In the genomic region with DNA sequence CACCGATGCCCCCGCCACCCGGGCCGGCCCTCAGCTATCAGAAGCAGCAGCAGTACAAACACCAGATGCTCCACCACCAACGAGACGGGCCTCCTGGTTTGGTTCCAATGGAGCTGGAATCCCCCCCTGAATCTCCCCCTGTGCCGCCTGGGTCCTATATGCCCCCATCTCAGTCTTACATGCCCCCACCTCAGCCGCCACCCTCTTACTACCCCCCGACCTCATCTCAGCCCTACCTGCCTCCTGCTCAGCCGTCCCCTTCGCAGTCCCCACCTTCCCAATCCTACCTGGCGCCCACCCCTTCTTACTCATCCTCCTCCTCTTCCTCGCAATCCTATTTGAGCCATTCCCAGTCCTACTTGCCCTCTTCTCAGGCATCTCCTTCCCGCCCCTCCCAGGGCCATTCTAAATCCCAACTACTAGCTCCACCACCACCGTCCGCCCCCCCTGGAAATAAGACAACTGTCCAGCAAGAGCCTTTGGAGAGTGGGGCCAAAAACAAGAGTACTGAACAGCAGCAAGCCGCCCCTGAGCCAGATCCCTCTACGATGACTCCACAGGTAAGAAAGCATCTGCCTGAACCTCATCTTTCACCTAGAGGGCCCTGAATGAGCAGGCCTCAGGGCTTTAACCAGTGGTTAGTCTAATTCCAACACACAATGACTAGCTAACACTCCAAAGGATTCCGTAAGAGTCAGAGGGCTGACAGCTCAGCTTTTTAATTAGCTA, we compare ENCODE assay signal across 8 cellular contexts. TPM values are rescaled to one million over a fixed set of nuclear protein-coding genes. Genes with fewer than 3 reads are reported as not detected.
A peak's percentile ranks its signal among the peaks of the same experiment; 100 is the strongest.
DNase-seq lines count a peak whose midpoint lies in the region; ATAC-seq and TF ChIP-seq lines count a peak whose summit lies in the region.

No MANE protein-coding gene starts in this region.

- WGBS in hepatocyte (ENCODE audit: low lambda C conversion rate, missing lambda C conversion rate), result 2% methylated on average over 8 of the region's 19 CpGs

- no peak for TF ChIP-seq CTCF in MM.1S (IDR thresholded peaks at IDR 0.05; ENCODE audit: low read length)
- no peak for TF ChIP-seq CTCF in hepatocyte (IDR thresholded peaks at IDR 0.05; ENCODE audit: poor library complexity)
- no peak for TF ChIP-seq CTCF in gastrocnemius medialis (IDR thresholded peaks at IDR 0.05 in 4 of 5, conservative IDR thresholded peaks at IDR 0.05 in 1 of 5)

- H3K4me1 ChIP-seq in MM.1S (ENCODE audit: low read length) (no peaks in the 10 kb centered on the region), hepatocyte (ENCODE audit: insufficient read depth) (peaks cover 21% of the 10 kb centered on the region), gastrocnemius medialis (peaks cover 47 to 49% of the 10 kb centered on the region in 2 donors)

- H3K9me3 Mint-ChIP-seq in activated naive CD8-positive, alpha-beta T cell treated with anti-CD3 and anti-CD28 coated beads for 36 hours, result no peaks in the 10 kb centered on the region

- H4K20me1 ChIP-seq in MM.1S (ENCODE audit: insufficient read depth, low read length) (no peaks in the 10 kb centered on the region), hepatocyte (ENCODE audit: insufficient read depth, poor library complexity, severe bottlenecking) (peaks cover 49% of the 10 kb centered on the region)

- H3K27ac Mint-ChIP-seq in activated naive CD8-positive, alpha-beta T cell treated with anti-CD3 and anti-CD28 coated beads for 36 hours, result peak overlapping the region; percentile 89

- peaks cover 47% of the 10 kb centered on the region for H3K4me1 Mint-ChIP-seq in activated naive CD8-positive, alpha-beta T cell treated with anti-CD3 and anti-CD28 coated beads for 36 hours

- H3K4me2 ChIP-seq in MM.1S (ENCODE audit: low read depth, low read length), result peak overlapping the region; percentile 78
- H3K4me2 ChIP-seq in hepatocyte, result peak overlapping the region; percentile 89

- in situ Hi-C loops in gastrocnemius medialis (cut with MboI; ENCODE audit: low sequenced_read_pairs in 4 of 4), result no loop called here

- H3K27me3 ChIP-seq in MM.1S (replicated peaks; ENCODE audit: insufficient read depth, low read length), result no peaks in the 10 kb centered on the region
- H3K27me3 ChIP-seq in hepatocyte, result no peaks in the 10 kb centered on the region
- H3K27me3 ChIP-seq in gastrocnemius medialis, result no peaks in the 10 kb centered on the region

- peaks cover 53% of the 10 kb centered on the region for H3K79me2 ChIP-seq in MM.1S (ENCODE audit: low read length)
- H3K79me2 ChIP-seq in hepatocyte, result peaks cover 57% of the 10 kb centered on the region

- DNase-seq in D341Med (ENCODE audit: low spot score), result peak; percentile 30
- DNase-seq in MM.1S, result no peak
- DNase-seq in activated naive CD8-positive, alpha-beta T cell treated with anti-CD3 and anti-CD28 coated beads for 36 hours, result peak; percentile 9
- peak; percentile 28 for DNase-seq in hepatocyte (ENCODE audit: low spot score)
- DNase-seq in gastrocnemius medialis, result no peak
- DNase-seq in NK-92 (lab: John Stamatoyannopoulos, UW; ENCODE audit: unreplicated experiment), result no peak
- no peak for DNase-seq in T1000 (lab: John Stamatoyannopoulos, UW)

- H3K9me2 ChIP-seq in MM.1S (replicated peaks; ENCODE audit: insufficient read depth, low read length) (no peaks in the 10 kb centered on the region), hepatocyte (replicated peaks; ENCODE audit: insufficient read depth) (no peaks in the 10 kb centered on the region)

- ATAC-seq in gastrocnemius medialis (no peak), GM18520 (IDR thresholded peaks at IDR 0.05; ENCODE audit: unreplicated experiment) (no peak)

- no peaks in the 10 kb centered on the region for H3K27me3 Mint-ChIP-seq in activated naive CD8-positive, alpha-beta T cell treated with anti-CD3 and anti-CD28 coated beads for 36 hours

- intact Hi-C loops in gastrocnemius medialis (cut with DNase I; ENCODE audit: low total_unique reads), result loop anchor here (1.0 to 2.0 kb wide), 4 partner anchors 51 to 155 kb away; a partner anchor contains a TSS

- H3K9me3 ChIP-seq in MM.1S (replicated peaks; ENCODE audit: insufficient read depth, low read length) (no peaks in the 10 kb centered on the region), hepatocyte (ENCODE audit: low read depth) (no peaks in the 10 kb centered on the region), gastrocnemius medialis (no peaks in the 10 kb centered on the region)

- H3K36me3 ChIP-seq in MM.1S (replicated peaks; ENCODE audit: insufficient read depth, low read length), result no peaks in the 10 kb centered on the region
- no peaks in the 10 kb centered on the region for H3K36me3 ChIP-seq in hepatocyte (replicated peaks; ENCODE audit: insufficient read depth, low read depth)
- no peaks in the 10 kb centered on the region for H3K36me3 ChIP-seq in gastrocnemius medialis

- H2AFZ ChIP-seq in MM.1S (ENCODE audit: low read length), result peak overlapping the region; percentile 31; the same call in 1 of the 2 replicates
- H2AFZ ChIP-seq in hepatocyte, result peak overlapping the region; percentile 50

- H3K4me3 Mint-ChIP-seq in activated naive CD8-positive, alpha-beta T cell treated with anti-CD3 and anti-CD28 coated beads for 36 hours, result peak overlapping the region; percentile 98

- peaks cover 30% of the 10 kb centered on the region for H3K36me3 Mint-ChIP-seq in activated naive CD8-positive, alpha-beta T cell treated with anti-CD3 and anti-CD28 coated beads for 36 hours

- H3K9ac ChIP-seq in MM.1S (ENCODE audit: low read length), result peak overlapping the region; percentile 90

- no peak for TF ChIP-seq POLR2A in gastrocnemius medialis (IDR thresholded peaks at IDR 0.05)

- H3F3A ChIP-seq in MM.1S (ENCODE audit: insufficient read depth, low read length), result no peaks in the 10 kb centered on the region

- peak overlapping the region; percentile 78 for H3K4me3 ChIP-seq in MM.1S (ENCODE audit: low read length)
- H3K4me3 ChIP-seq in hepatocyte, result peak overlapping the region; percentile 93
- H3K4me3 ChIP-seq in gastrocnemius medialis, result peak overlapping the region; percentile 78 to 99 (median 88)

- H3K27ac ChIP-seq in MM.1S (ENCODE audit: low read length), result 0 out of 2 replicates have a peak overlapping the region, but pooled peaks have one; percentile 6
- peak overlapping the region; percentile 90 for H3K27ac ChIP-seq in hepatocyte
- peak overlapping the region; percentile 88 to 94 (median 90) for H3K27ac ChIP-seq in gastrocnemius medialis

RNA-seq across cellular contexts. Expression of a gene that starts 0.9 kb away (rescaled TPM):
- 10 to 100 TPM; 48.5 to 51.8 TPM for total RNA-seq in activated naive CD8-positive, alpha-beta T cell treated with anti-CD3 and anti-CD28 coated beads for 36 hours
- total RNA-seq in hepatocyte (31.5 and 44.8 TPM in 2 replicates), gastrocnemius medialis (10 to 100 TPM; 22.2 to 29.2 (median 25.8) TPM)
- 20.2 and 21.2 TPM in 2 replicates for polyA plus RNA-seq in hepatocyte

RNA-seq across cellular contexts. Expression of a gene that starts 51.0 kb away (rescaled TPM):
- total RNA-seq in activated naive CD8-positive, alpha-beta T cell treated with anti-CD3 and anti-CD28 coated beads for 36 hours, result 100 to 1,000 TPM in 1 of 2 experiments, 10 to 100 TPM in 1; 95.5 to 103 TPM
- total RNA-seq in hepatocyte, result 32.9 and 43.6 TPM in 2 replicates
- 11.3 and 12.3 TPM in 2 replicates for polyA plus RNA-seq in hepatocyte
- total RNA-seq in gastrocnemius medialis, result 10 to 100 TPM; 15.1 to 22.9 (median 18.6) TPM

RNA-seq across cellular contexts. Expression of a gene that starts 51.1 kb away (rescaled TPM):
- 10 to 100 TPM; 29.9 to 37.7 TPM for total RNA-seq in activated naive CD8-positive, alpha-beta T cell treated with anti-CD3 and anti-CD28 coated beads for 36 hours
- total RNA-seq in hepatocyte (31.7 and 41.3 TPM in 2 replicates), gastrocnemius medialis (10 to 100 TPM; 14.7 to 30.1 (median 22.1) TPM)
- 11.4 and 13.9 TPM in 2 replicates for polyA plus RNA-seq in hepatocyte

Comparison
In these comparisons a context has a peak if more than half of its experiments do, and no peak if none do; other contexts are left out.
1. DNase-seq: peak in D341Med (single experiment), activated naive CD8-positive, alpha-beta T cell treated with anti-CD3 and anti-CD28 coated beads for 36 hours (single experiment) and hepatocyte (single experiment); none in MM.1S (single experiment), gastrocnemius medialis (0 of 2), NK-92 (single experiment) and T1000 (single experiment).
2. H3K27ac ChIP-seq: peak in every context shown above with its lines; median percentile 90 in gastrocnemius medialis; 90 in hepatocyte; 6 in MM.1S.
3. Peak in every context shown above with its lines, with median percentiles within 50 percentile points of each other: H3K4me3 ChIP-seq.